8 cellular contexts compared by ENCODE assay signal in the genomic region with DNA sequence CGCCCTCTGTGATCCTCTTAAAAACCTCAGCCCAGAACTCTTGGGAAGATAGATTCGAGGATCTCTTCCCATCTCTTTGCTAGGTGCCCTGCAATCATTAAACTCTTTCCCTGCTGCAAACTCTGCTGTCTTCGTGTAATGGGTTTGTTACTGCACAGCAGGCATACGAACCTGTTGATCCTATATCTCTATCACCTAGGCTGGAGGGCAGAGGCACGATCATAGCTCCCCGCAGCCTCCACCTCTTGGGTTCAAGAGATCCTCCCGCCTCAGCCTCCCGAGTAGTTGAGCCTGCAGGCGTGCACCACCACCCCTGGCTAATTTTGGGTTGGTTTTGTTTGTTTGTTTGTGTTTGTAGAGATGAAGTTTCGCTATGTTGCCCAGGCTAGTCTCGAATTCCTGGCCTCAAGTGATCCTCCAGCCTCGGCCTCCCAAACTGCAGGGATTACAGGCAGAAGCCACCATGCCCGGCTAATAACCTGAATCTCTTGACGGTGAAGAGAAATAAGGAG. TPM values are rescaled to one million over a fixed set of nuclear protein-coding genes. Genes with fewer than 3 reads are reported as not detected.
DNase-seq lines count a peak whose midpoint lies in the region; ATAC-seq and TF ChIP-seq lines count a peak whose summit lies in the region.

No MANE protein-coding gene starts in this region.

- WGBS in ovary, 3 donors: 57 to 72% (median 65%) methylated on average over 14 of the region's 14 CpGs

- POLR2A ChIA-PET in CD8-positive, alpha-beta memory T cell (lab: Charles Lee): interaction anchor here (0.6 to 1.6 kb wide), 2 partner anchors 10 to 19 kb away, joined by 5 to 6 read pairs; no protein-coding TSS in a partner anchor
- POLR2A ChIA-PET in PC-3 (lab: Charles Lee; ENCODE audit: unreplicated experiment): no interaction called here

- H3K9me2 ChIP-seq in PC-3 (replicated peaks; ENCODE audit: low read length): no peaks in the 10 kb centered on the region

- no peaks in the 10 kb centered on the region for H3K27me3 Mint-ChIP-seq in CD8-positive, alpha-beta memory T cell

- H3K4me2 ChIP-seq in PC-3 (ENCODE audit: low read length): peak overlapping the region; percentile 79

- TF ChIP-seq EP300 in ovary (IDR thresholded peaks at IDR 0.05): no peak

- H3K27me3 ChIP-seq in CD8-positive, alpha-beta memory T cell (ENCODE audit: insufficient read depth, low read length, poor library complexity, severe bottlenecking): no peaks in the 10 kb centered on the region
- H3K27me3 ChIP-seq in PC-3 (ENCODE audit: low read length) (no peaks in the 10 kb centered on the region), ovary (no peaks in the 10 kb centered on the region)

- intact Hi-C loops in PC-3 (cut with micrococcal nuclease): loop anchor here (1.0 to 10.0 kb wide), 2 partner anchors 28 to 106 kb away; partner anchors contain the start of gene PPIG
- intact Hi-C loops in ovary (cut with DNase I): no loop called here

- peak overlapping the region in 6 of 8 donors; percentile 27 to 87 (median 78) for H3K27ac Mint-ChIP-seq in CD8-positive, alpha-beta memory T cell

- H3K27ac ChIP-seq in CD8-positive, alpha-beta memory T cell (ENCODE audit: low read depth, low read length): peak overlapping the region; percentile 43
- H3K27ac ChIP-seq in PC-3 (ENCODE audit: low read length) (no peak overlapping the region; the same call in 1 of the 2 replicates), ovary (peak overlapping the region; percentile 46 to 72)

- no peak for DNase-seq in CD8-positive, alpha-beta memory T cell
- no peak for DNase-seq in PC-3
- DNase-seq in epithelial cell of esophagus (ENCODE audit: low read depth): no peak
- DNase-seq in ovary: no peak
- DNase-seq in effector CD8-positive, alpha-beta T cell (lab: John Stamatoyannopoulos, UW): no peak
- DNase-seq in NCI-H2081 (lab: John Stamatoyannopoulos, UW): no peak

- no peak for ATAC-seq in PC-3
- no peak for ATAC-seq in GM19395 (IDR thresholded peaks at IDR 0.05; ENCODE audit: unreplicated experiment)
- no peak for ATAC-seq in GM19328 (IDR thresholded peaks at IDR 0.05; ENCODE audit: unreplicated experiment)

- no peaks in the 10 kb centered on the region for H3K79me2 ChIP-seq in PC-3 (ENCODE audit: low read length)

- peak overlapping the region; percentile 81 to 95 (median 93) for H3K4me3 Mint-ChIP-seq in CD8-positive, alpha-beta memory T cell

- peak overlapping the region; percentile 68 for H3K9ac ChIP-seq in PC-3 (ENCODE audit: low read length)

- H3K36me3 Mint-ChIP-seq in CD8-positive, alpha-beta memory T cell: peaks cover 0 to 15% (median 0%) of the 10 kb centered on the region in 3 donors

- H3K36me3 ChIP-seq in CD8-positive, alpha-beta memory T cell (ENCODE audit: insufficient read depth, low read length): no peaks in the 10 kb centered on the region
- H3K36me3 ChIP-seq in PC-3 (ENCODE audit: low read depth, low read length) (no peaks in the 10 kb centered on the region), ovary (no peaks in the 10 kb centered on the region)

- peak overlapping the region; percentile 75 for H3K4me3 ChIP-seq in CD8-positive, alpha-beta memory T cell (ENCODE audit: low read length)
- H3K4me3 ChIP-seq in PC-3 (ENCODE audit: low read length): peak overlapping the region; percentile 67
- peak overlapping the region; percentile 85 for H3K4me3 ChIP-seq in epithelial cell of esophagus (ENCODE audit: low read length)
- H3K4me3 ChIP-seq in ovary: peak overlapping the region; percentile 82

- no peaks in the 10 kb centered on the region for H3K9me3 ChIP-seq in CD8-positive, alpha-beta memory T cell (ENCODE audit: low read length)
- no peaks in the 10 kb centered on the region for H3K9me3 ChIP-seq in PC-3 (ENCODE audit: low read length)
- no peaks in the 10 kb centered on the region for H3K9me3 ChIP-seq in ovary

- H2AFZ ChIP-seq in PC-3 (ENCODE audit: low read length): peak overlapping the region; percentile 79

- CTCF ChIA-PET in CD8-positive, alpha-beta memory T cell (lab: Charles Lee): interaction anchor here (0.7 to 2.2 kb wide), 5 partner anchors 9 to 106 kb away, joined by 3 to 12 read pairs (median 4); partner anchors contain the start of genes FASTKD1 and PPIG
- CTCF ChIA-PET in PC-3 (lab: Charles Lee): interaction anchor here (0.9 to 1.4 kb wide), 4 partner anchors 14 to 311 kb away, joined by 3 to 5 read pairs (median 3); partner anchors contain the start of gene KLHL41

- TF ChIP-seq POLR2A in ovary (IDR thresholded peaks at IDR 0.05): no peak

- no peaks in the 10 kb centered on the region for H3K9me3 Mint-ChIP-seq in CD8-positive, alpha-beta memory T cell

- no peaks in the 10 kb centered on the region for H3K4me1 ChIP-seq in CD8-positive, alpha-beta memory T cell (ENCODE audit: insufficient read depth, low read length)
- H3K4me1 ChIP-seq in PC-3 (ENCODE audit: insufficient read depth, low read length): peaks cover 18% of the 10 kb centered on the region
- no peaks in the 10 kb centered on the region for H3K4me1 ChIP-seq in ovary (ENCODE audit: insufficient read depth)

- no peaks in the 10 kb centered on the region for H4K20me1 ChIP-seq in PC-3 (ENCODE audit: low read length)

- BruUV-seq in PC-3 (replicated peaks; lab: Mats Ljungman, UMichigan): TSS peak; percentile 67

- H3K4me1 Mint-ChIP-seq in CD8-positive, alpha-beta memory T cell: peaks cover 12 to 27% (median 24%) of the 10 kb centered on the region in 3 donors

- TF ChIP-seq CTCF in PC-3 (conservative IDR thresholded peaks at IDR 0.05; ENCODE audit: low read depth, low read length) (no peak), epithelial cell of esophagus (IDR thresholded peaks at IDR 0.05; ENCODE audit: insufficient read depth, low read depth, low read length, missing control alignments) (no peak), ovary (IDR thresholded peaks at IDR 0.05) (no peak)

- no peaks in the 10 kb centered on the region for H3F3A ChIP-seq in PC-3 (ENCODE audit: low read length, unreplicated experiment)

RNA-seq across cellular contexts. Expression of gene BBS5, which starts 0.5 kb away (rescaled TPM):
- total RNA-seq in CD8-positive, alpha-beta memory T cell: 1 to 10 TPM; 3.8 to 4.8 TPM
- polyA plus RNA-seq in CD8-positive, alpha-beta memory T cell: 0.94 TPM
- 3.3 and 3.8 TPM in 2 replicates for total RNA-seq in PC-3 (2014; rRNA removed)
- total RNA-seq in ovary: 10 to 100 TPM; 10.6 to 17.2 (median 14.6) TPM
- polyA plus RNA-seq in ovary: 1 to 10 TPM; 7.4 to 8.8 TPM

RNA-seq across cellular contexts. Expression of gene KLHL41, which starts 30.7 kb away (rescaled TPM):
- total RNA-seq in CD8-positive, alpha-beta memory T cell: under 1 TPM; 0.22 to 0.27 TPM
- polyA plus RNA-seq in CD8-positive, alpha-beta memory T cell: not detected
- total RNA-seq in PC-3 (2014; rRNA removed): 0.07 and 0.12 TPM in 2 replicates
- total RNA-seq in ovary: 1 to 10 TPM; 1.2 to 1.4 (median 1.2) TPM
- polyA plus RNA-seq in ovary: under 1 TPM; 0.67 to 0.78 TPM
